ENCODE assay signal across 15 cellular contexts in genomic region chr1:109388884-109389637, GRCh38. TPM values are rescaled to one million over a fixed set of nuclear protein-coding genes. Genes with fewer than 3 reads are reported as not detected.
DNase-seq lines count a peak whose midpoint lies in the region; ATAC-seq, FAIRE-seq and TF ChIP-seq lines count a peak whose summit lies in the region.
"Had no signal": no experiment of that assay in that cellular context is flagged by ENCODE, and none has a peak within 500 bp of the region (broad histone marks: within the 10 kb centered on the region; RNA-seq: fewer than 3 reads in every experiment).

No MANE protein-coding gene starts in this region.

- H3K4me1 ChIP-seq in HepG2 (ENCODE audit: insufficient read depth, low read length) (peaks cover 92% of the 10 kb centered on the region), right lobe of liver (peaks cover 0 to 30% (median 3%) of the 10 kb centered on the region in 4 donors), foreskin keratinocyte (no peaks in the 10 kb centered on the region), sigmoid colon (peaks cover 0 to 99% (median 97%) of the 10 kb centered on the region in 4 donors)

- CTCF ChIA-PET in HepG2 (lab: Yijun Ruan, JAX; ENCODE audit: low intra/inter-chr PET ratio, low total read pairs): no interaction called here

- H3K36me3 ChIP-seq in HepG2 (replicated peaks in 1 of 2; ENCODE audit: control insufficient read depth in 1 of 2, insufficient read depth in 2 of 2, low read length in 2 of 2) (peaks cover 0 to 11% of the 10 kb centered on the region in 2 experiments; a peak in 2 of 5 replicates), right lobe of liver (no peaks in the 10 kb centered on the region), sigmoid colon (no peaks in the 10 kb centered on the region)

- H4K20me1 ChIP-seq in HepG2 (ENCODE audit: insufficient read depth, low read length): no peaks in the 10 kb centered on the region

- TF ChIP-seq POLR2A in HepG2 (IDR thresholded peaks at IDR 0.05; ENCODE audit: insufficient read depth in 1 of 2, low read depth in 2 of 2, low read length in 2 of 2) (no peak), right lobe of liver (IDR thresholded peaks at IDR 0.05) (no peak), sigmoid colon (IDR thresholded peaks at IDR 0.05) (no peak)

- DNase-seq in HepG2 (ENCODE audit: low spot score) (no peak), right lobe of liver (no peak), foreskin keratinocyte (peak in 1 of 2 donors; percentile 10), sigmoid colon (no peak), globus pallidus (ENCODE audit: low spot score) (no peak), posterior vena cava (ENCODE audit: low spot score) (no peak)
- DNase-seq: activated CD4-positive, CD25-positive, alpha-beta regulatory T cell treated with anti-CD3 and anti-CD28 coated beads, Interleukin-2, amount 50 U/mL, for 72 hours; activated naive CD4-positive, alpha-beta T cell treated with anti-CD3 and anti-CD28 coated beads, Interleukin-2, amount 50 U/mL, for 16 hours; COR-L47; NCI-H1694; NCI-H524 treated with DMSO at 0.1 percent for 48 hours had no signal

- H3K79me2 ChIP-seq in HepG2 (ENCODE audit: insufficient read depth, low read length): peaks cover 88% of the 10 kb centered on the region

- BruUV-seq in HepG2 (replicated peaks; lab: Mats Ljungman, UMichigan): no TSS peak

- ATAC-seq in HepG2: no peak
- ATAC-seq in right lobe of liver: no peak
- ATAC-seq in foreskin keratinocyte: peak; percentile 51
- no peak for ATAC-seq in GM18870 (IDR thresholded peaks at IDR 0.05; ENCODE audit: unreplicated experiment)
- ATAC-seq in HG03378 (IDR thresholded peaks at IDR 0.05; ENCODE audit: unreplicated experiment): no peak

- no peak for TF ChIP-seq CTCF in HepG2 (CRISPR knock-in tag; IDR thresholded peaks at IDR 0.05)
- TF ChIP-seq CTCF in right lobe of liver (IDR thresholded peaks at IDR 0.05): no peak
- no peak for TF ChIP-seq CTCF in foreskin keratinocyte (conservative IDR thresholded peaks at IDR 0.05)
- no peak for TF ChIP-seq CTCF in sigmoid colon (IDR thresholded peaks at IDR 0.05)

- in situ Hi-C loops in HepG2 (cut with HindIII; ENCODE audit: extremely low pct_ligation_motif_present, low pct_unique_long_range_greater_than_20kb): no loop called here

- H3K27me3 ChIP-seq in HepG2 (ENCODE audit: control insufficient read depth in 1 of 2, insufficient read depth in 2 of 2, low read length in 2 of 2): no peaks in the 10 kb centered on the region
- no peaks in the 10 kb centered on the region for H3K27me3 ChIP-seq in right lobe of liver
- H3K27me3 ChIP-seq in foreskin keratinocyte: peaks cover 2% of the 10 kb centered on the region
- H3K27me3 ChIP-seq in sigmoid colon: no peaks in the 10 kb centered on the region

- no peak for TF ChIP-seq RAD21 in HepG2 (CRISPR knock-in tag; IDR thresholded peaks at IDR 0.05)

- H3K4me2 ChIP-seq in HepG2 (ENCODE audit: low read depth, low read length): peak overlapping the region; percentile 82

- POLR2A ChIA-PET in HepG2 (lab: Yijun Ruan, JAX): interaction anchor here (0.9 to 1.6 kb wide), 2 partner anchors 9 to 10 kb away, joined by 3 to 4 read pairs; no protein-coding TSS in a partner anchor

- intact Hi-C loops in HepG2 (cut with micrococcal nuclease; ENCODE audit: unreplicated experiment): no loop called here
- intact Hi-C loops in right lobe of liver (cut with DNase I): no loop called here
- intact Hi-C loops in sigmoid colon (cut with DNase I): no loop called here
- intact Hi-C loops in posterior vena cava (cut with DNase I): no loop called here

- H2AFZ ChIP-seq in HepG2 (ENCODE audit: low read length): no peak overlapping the region
- H2AFZ ChIP-seq: parathyroid adenoma had no signal

- H3K9me3 ChIP-seq in HepG2 (ENCODE audit: low read length) (no peaks in the 10 kb centered on the region), right lobe of liver (no peaks in the 10 kb centered on the region), sigmoid colon (no peaks in the 10 kb centered on the region)

- H3K4me3 ChIP-seq in HepG2 (replicated peaks in 1 of 3; ENCODE audit: insufficient read depth in 1 of 3, low read depth in 2 of 3, low read length in 3 of 3) (no peak overlapping the region), right lobe of liver (no peak overlapping the region), sigmoid colon (no peak overlapping the region)

- no peak for TF ChIP-seq EP300 in HepG2 (IDR thresholded peaks at IDR 0.05; ENCODE audit: low read depth in 2 of 2, low read length in 2 of 2)
- no peak for TF ChIP-seq EP300 in HepG2 (CRISPR knock-in tag; IDR thresholded peaks at IDR 0.05; ENCODE audit: borderline replicate concordance)
- no peak for TF ChIP-seq EP300 in sigmoid colon (IDR thresholded peaks at IDR 0.05)

- WGBS in HepG2 (ENCODE audit: low lambda C conversion rate): 91% methylated on average over 5 of the region's 7 CpGs
- WGBS in right lobe of liver (ENCODE audit: insufficient coverage, low coverage, low lambda C conversion rate, missing lambda C conversion rate): 54% methylated on average over 7 of the region's 7 CpGs
- 78 to 87% methylated on average over 7 of the region's 7 CpGs for whole genome bisulfite sequencing in sigmoid colon, 2 donors

- no peak for FAIRE-seq in HepG2 (lab: Jason Lieb, UNC)
- FAIRE-seq: G401.6 had no signal

- no peak overlapping the region for H3K27ac ChIP-seq in HepG2 (ENCODE audit: extremely low read length, insufficient read depth, low read length)
- no peak overlapping the region for H3K27ac ChIP-seq in right lobe of liver
- no peak overlapping the region for H3K27ac ChIP-seq in foreskin keratinocyte
- H3K27ac ChIP-seq in sigmoid colon: peak overlapping the region; percentile 85 to 90 (median 87)

- no peak overlapping the region for H3K9ac ChIP-seq in HepG2 (ENCODE audit: insufficient read depth, low read depth, low read length)
- H3K9ac ChIP-seq: parathyroid adenoma had no signal

TF ChIP-seq in HepG2, 621 proteins besides CTCF, POLR2A, EP300 and RAD21 (continues in another document):
- no peak for TF ChIP-seq NR2C2 (CRISPR knock-in tag; IDR thresholded peaks at IDR 0.05; ENCODE audit: borderline replicate concordance)

RNA-seq across cellular contexts. Expression of gene SORT1, which starts 8.7 kb away (rescaled TPM):
- total RNA-seq in HepG2 (2016; rRNA removed; fragmentation: Illumina TruSeq; extraction: Trizol): 32.4 and 35.3 TPM in 2 replicates
- total RNA-seq in HepG2 (2016; cell fraction: cytosol; rRNA removed; fragmentation: Illumina TruSeq; extraction: Trizol; ENCODE audit: low read depth): 4.0 and 6.4 TPM in 2 replicates
- total RNA-seq in HepG2 (2016; cell fraction: insoluble cytoplasmic fraction; rRNA removed; fragmentation: Illumina TruSeq; extraction: Trizol): 31.2 and 35.2 TPM in 2 replicates
- 17.0 and 17.8 TPM in 2 replicates for total RNA-seq in HepG2 (2016; cell fraction: membrane; rRNA removed; fragmentation: Illumina TruSeq; extraction: Trizol)
- 54.6 and 67.3 TPM in 2 replicates for total RNA-seq in HepG2 (2016; cell fraction: nucleus; rRNA removed; fragmentation: Illumina TruSeq; extraction: Trizol)
- polyA plus RNA-seq in HepG2 (2011; rRNA removed): 79.7 and 93.0 TPM in 2 replicates
- 58.6 and 75.5 TPM in 2 replicates for polyA plus RNA-seq in HepG2 (2011; cell fraction: cytosol; rRNA removed)
- 47.3 and 51.2 TPM in 2 replicates for polyA plus RNA-seq in HepG2 (2011; cell fraction: nucleus; rRNA removed)
- polyA plus RNA-seq in HepG2 (2012): 53.6 and 75.8 TPM in 2 replicates
- 4.5 and 5.4 TPM in 2 replicates for polyA plus RNA-seq in HepG2 (2016; cell fraction: cytosol; fragmentation: Illumina TruSeq; extraction: Trizol; ENCODE audit: low read depth)
- 22.3 and 23.2 TPM in 2 replicates for polyA plus RNA-seq in HepG2 (2016; cell fraction: insoluble cytoplasmic fraction; fragmentation: Illumina TruSeq; extraction: Trizol; ENCODE audit: low read depth)
- 7.2 and 8.4 TPM in 2 replicates for polyA plus RNA-seq in HepG2 (2016; cell fraction: membrane; fragmentation: Illumina TruSeq; extraction: Trizol; ENCODE audit: low read depth)
- 51.7 and 52.8 TPM in 2 replicates for polyA plus RNA-seq in HepG2 (2016; cell fraction: nucleus; fragmentation: Illumina TruSeq; extraction: Trizol; ENCODE audit: insufficient read depth, low read depth)
- 110 and 520 TPM in 2 replicates for polyA minus RNA-seq in HepG2 (2011; rRNA and poly(A)+ RNA removed; ENCODE audit: low replicate concordance)
- polyA minus RNA-seq in HepG2 (2011; cell fraction: cytosol; rRNA and poly(A)+ RNA removed): 104 and 121 TPM in 2 replicates
- polyA minus RNA-seq in HepG2 (2011; cell fraction: nucleus; rRNA and poly(A)+ RNA removed): 157 and 174 TPM in 2 replicates
- 10 to 100 TPM in 3 of 6 experiments, 1 to 10 TPM in 3; 3.2 to 30.3 (median 13.7) TPM for total RNA-seq in right lobe of liver
- 0.61 and 0.88 TPM in 2 replicates for total RNA-seq in foreskin keratinocyte
- 0.26 and 0.32 TPM in 2 replicates for polyA plus RNA-seq in foreskin keratinocyte
- 10 to 100 TPM; 33.4 to 55.1 (median 47.2) TPM for total RNA-seq in sigmoid colon
- 10 to 100 TPM in 1 of 3 donors, 1 to 10 TPM in 2; 7.2 to 37.0 (median 8.6) TPM for polyA plus RNA-seq in sigmoid colon
- total RNA-seq in posterior vena cava: 100 to 1,000 TPM; 102 to 125 TPM

RNA-seq across cellular contexts. Expression of gene PSMA5, which starts 37.2 kb away (rescaled TPM):
- total RNA-seq in HepG2 (2016; rRNA removed; fragmentation: Illumina TruSeq; extraction: Trizol): 169 and 261 TPM in 2 replicates
- 27.2 TPM in 2 replicates for total RNA-seq in HepG2 (2016; cell fraction: cytosol; rRNA removed; fragmentation: Illumina TruSeq; extraction: Trizol; ENCODE audit: low read depth)
- 163 and 273 TPM in 2 replicates for total RNA-seq in HepG2 (2016; cell fraction: insoluble cytoplasmic fraction; rRNA removed; fragmentation: Illumina TruSeq; extraction: Trizol)
- 67.3 and 70.0 TPM in 2 replicates for total RNA-seq in HepG2 (2016; cell fraction: membrane; rRNA removed; fragmentation: Illumina TruSeq; extraction: Trizol)
- total RNA-seq in HepG2 (2016; cell fraction: nucleus; rRNA removed; fragmentation: Illumina TruSeq; extraction: Trizol): 61.3 and 63.7 TPM in 2 replicates
- 116 and 140 TPM in 2 replicates for polyA plus RNA-seq in HepG2 (2011; rRNA removed)
- 101 and 134 TPM in 2 replicates for polyA plus RNA-seq in HepG2 (2011; cell fraction: cytosol; rRNA removed)
- polyA plus RNA-seq in HepG2 (2011; cell fraction: nucleus; rRNA removed): 32.2 and 45.1 TPM in 2 replicates
- polyA plus RNA-seq in HepG2 (2012): 119 TPM in 2 replicates
- polyA plus RNA-seq in HepG2 (2016; cell fraction: cytosol; fragmentation: Illumina TruSeq; extraction: Trizol; ENCODE audit: low read depth): 38.3 and 40.3 TPM in 2 replicates
- 219 and 228 TPM in 2 replicates for polyA plus RNA-seq in HepG2 (2016; cell fraction: insoluble cytoplasmic fraction; fragmentation: Illumina TruSeq; extraction: Trizol; ENCODE audit: low read depth)
- polyA plus RNA-seq in HepG2 (2016; cell fraction: membrane; fragmentation: Illumina TruSeq; extraction: Trizol; ENCODE audit: low read depth): 48.3 and 52.7 TPM in 2 replicates
- polyA plus RNA-seq in HepG2 (2016; cell fraction: nucleus; fragmentation: Illumina TruSeq; extraction: Trizol; ENCODE audit: insufficient read depth, low read depth): 72.2 and 82.4 TPM in 2 replicates
- polyA minus RNA-seq in HepG2 (2011; rRNA and poly(A)+ RNA removed; ENCODE audit: low replicate concordance): 42.3 and 110 TPM in 2 replicates
- 54.0 and 56.2 TPM in 2 replicates for polyA minus RNA-seq in HepG2 (2011; cell fraction: cytosol; rRNA and poly(A)+ RNA removed)
- polyA minus RNA-seq in HepG2 (2011; cell fraction: nucleus; rRNA and poly(A)+ RNA removed): 52.7 and 59.6 TPM in 2 replicates
- total RNA-seq in right lobe of liver: 10 to 100 TPM; 38.8 to 83.5 (median 61.1) TPM
- 101 and 108 TPM in 2 replicates for total RNA-seq in foreskin keratinocyte
- 130 and 138 TPM in 2 replicates for polyA plus RNA-seq in foreskin keratinocyte
- 10 to 100 TPM; 18.8 to 57.6 (median 25.8) TPM for total RNA-seq in sigmoid colon
- polyA plus RNA-seq in sigmoid colon: 100 to 1,000 TPM in 1 of 3 donors, 10 to 100 TPM in 2; 89.5 to 113 (median 94.9) TPM
- total RNA-seq in posterior vena cava: 10 to 100 TPM; 43.3 to 51.2 TPM

Comparison
In these comparisons a context has a peak if more than half of its experiments do, and no peak if none do; other contexts are left out.
1. H3K27ac ChIP-seq: peak in sigmoid colon (4 of 4); none in HepG2 (single experiment), right lobe of liver (0 of 3) and foreskin keratinocyte (single experiment).